Comparison of ENCODE assay signal across 1 cellular context in genomic region chr2:46615555-46616487, GRCh38.
TF ChIP-seq lines count a peak whose summit lies in the region.

No MANE protein-coding gene starts in this region.

TF ChIP-seq in HepG2, 621 proteins besides CTCF, POLR2A, EP300 and RAD21 (continued from another document and continues in another):
- TF ChIP-seq DPF2 (CRISPR knock-in tag; IDR thresholded peaks at IDR 0.05; ENCODE audit: borderline replicate concordance, low read depth): no peak
- peak; percentile 99 for TF ChIP-seq ZNF644 (CRISPR knock-in tag; IDR thresholded peaks at IDR 0.05; ENCODE audit: low read depth)
- no peak for TF ChIP-seq YY1 (IDR thresholded peaks at IDR 0.05; ENCODE audit: insufficient read depth, insufficient replicate concordance, low read depth, low read length)
- TF ChIP-seq DR1 (CRISPR knock-in tag; IDR thresholded peaks at IDR 0.05): no peak
- no peak for TF ChIP-seq SP140L (CRISPR knock-in tag; IDR thresholded peaks at IDR 0.05; ENCODE audit: borderline replicate concordance)
- no peak for TF ChIP-seq ELF1 (CRISPR knock-in tag; IDR thresholded peaks at IDR 0.05)
- no peak for TF ChIP-seq IRF9 (CRISPR knock-in tag; IDR thresholded peaks at IDR 0.05; ENCODE audit: borderline replicate concordance)
- 0 out of 2 replicates have a peak, but pooled peaks have one; percentile 2 for TF ChIP-seq ZNF619 (CRISPR knock-in tag; IDR thresholded peaks at IDR 0.05)
- peak; percentile 42; the same call in 1 of the 2 replicates for TF ChIP-seq ARID5B (CRISPR knock-in tag; IDR thresholded peaks at IDR 0.05)
- TF ChIP-seq ZNF207 (IDR thresholded peaks at IDR 0.05; ENCODE audit: borderline replicate concordance): no peak
- no peak for TF ChIP-seq MAX (IDR thresholded peaks at IDR 0.05)
- TF ChIP-seq TRAFD1 (CRISPR knock-in tag; IDR thresholded peaks at IDR 0.05; ENCODE audit: borderline replicate concordance): no peak
- TF ChIP-seq KDM2A (CRISPR knock-in tag; IDR thresholded peaks at IDR 0.05; ENCODE audit: borderline replicate concordance, low read depth): no peak
- TF ChIP-seq KMT2A (CRISPR knock-in tag; IDR thresholded peaks at IDR 0.05): no peak
- no peak for TF ChIP-seq RFX3 (CRISPR knock-in tag; IDR thresholded peaks at IDR 0.05)
- TF ChIP-seq ZNF83 (CRISPR knock-in tag; IDR thresholded peaks at IDR 0.05; ENCODE audit: borderline replicate concordance): no peak
- TF ChIP-seq AHR (CRISPR knock-in tag; IDR thresholded peaks at IDR 0.05): no peak
- TF ChIP-seq PHF8 (CRISPR knock-in tag; IDR thresholded peaks at IDR 0.05): no peak
- no peak for TF ChIP-seq SATB2 (CRISPR knock-in tag; IDR thresholded peaks at IDR 0.05)
- no peak for TF ChIP-seq ZIK1 (CRISPR knock-in tag; IDR thresholded peaks at IDR 0.05; ENCODE audit: borderline replicate concordance, low read depth)
- no peak for TF ChIP-seq ZZZ3 (CRISPR knock-in tag; IDR thresholded peaks at IDR 0.05; ENCODE audit: borderline replicate concordance)
- TF ChIP-seq SNAPC2 (CRISPR knock-in tag; IDR thresholded peaks at IDR 0.05): no peak
- TF ChIP-seq ZNF598 (CRISPR knock-in tag; IDR thresholded peaks at IDR 0.05; ENCODE audit: borderline replicate concordance): no peak
- no peak for TF ChIP-seq KDM6A (CRISPR knock-in tag; IDR thresholded peaks at IDR 0.05; ENCODE audit: low read depth)
- TF ChIP-seq HBP1 (CRISPR knock-in tag; IDR thresholded peaks at IDR 0.05; ENCODE audit: low read depth): 0 out of 2 replicates have a peak, but pooled peaks have one; percentile 11
- TF ChIP-seq ZNF263 (CRISPR knock-in tag; IDR thresholded peaks at IDR 0.05): no peak
- TF ChIP-seq ZMYM4 (CRISPR knock-in tag; IDR thresholded peaks at IDR 0.05): no peak
- TF ChIP-seq AGO1 (IDR thresholded peaks at IDR 0.05; ENCODE audit: low read depth, low read length, poor library complexity, severe bottlenecking): peak; percentile 17
- TF ChIP-seq WIZ (CRISPR knock-in tag; IDR thresholded peaks at IDR 0.05): no peak
- TF ChIP-seq AKAP8 (CRISPR knock-in tag; IDR thresholded peaks at IDR 0.05): no peak
- TF ChIP-seq NBN (conservative IDR thresholded peaks at IDR 0.05): no peak
- no peak for TF ChIP-seq REPIN1 (CRISPR knock-in tag; IDR thresholded peaks at IDR 0.05; ENCODE audit: borderline replicate concordance, low read depth)
- TF ChIP-seq STAT6 (CRISPR knock-in tag; IDR thresholded peaks at IDR 0.05; ENCODE audit: borderline replicate concordance): no peak
- no peak for TF ChIP-seq PRMT3 (CRISPR knock-in tag; IDR thresholded peaks at IDR 0.05; ENCODE audit: borderline replicate concordance, low read depth)
- TF ChIP-seq ZHX1 (CRISPR knock-in tag; IDR thresholded peaks at IDR 0.05; ENCODE audit: low read depth): peak; percentile 27; the same call in 1 of the 2 replicates
- no peak for TF ChIP-seq ZNF737 (CRISPR knock-in tag; IDR thresholded peaks at IDR 0.05; ENCODE audit: borderline replicate concordance)
- TF ChIP-seq ZNF629 (CRISPR knock-in tag; conservative IDR thresholded peaks at IDR 0.05): no peak
- no peak for TF ChIP-seq CREB1 (IDR thresholded peaks at IDR 0.05)
- TF ChIP-seq CREB1 (CRISPR knock-in tag; IDR thresholded peaks at IDR 0.05): peak; percentile 36; the same call in 1 of the 2 replicates
- TF ChIP-seq KLF9 (CRISPR knock-in tag; IDR thresholded peaks at IDR 0.05; ENCODE audit: low read depth): no peak
- TF ChIP-seq ZNF362 (CRISPR knock-in tag; IDR thresholded peaks at IDR 0.05; ENCODE audit: borderline replicate concordance): no peak
- TF ChIP-seq TEAD3 (CRISPR knock-in tag; optimal IDR thresholded peaks at IDR 0.05; ENCODE audit: borderline replicate concordance): peak; percentile 58
- TF ChIP-seq ZNF746 (CRISPR knock-in tag; IDR thresholded peaks at IDR 0.05): no peak
- TF ChIP-seq TEAD2 (CRISPR knock-in tag; IDR thresholded peaks at IDR 0.05): no peak
- TF ChIP-seq ETS1 (CRISPR knock-in tag; IDR thresholded peaks at IDR 0.05): 0 out of 2 replicates have a peak, but pooled peaks have one; percentile 8
- TF ChIP-seq ZNF10 (CRISPR knock-in tag; IDR thresholded peaks at IDR 0.05; ENCODE audit: borderline replicate concordance, low read depth): no peak
- no peak for TF ChIP-seq ZNF382 (CRISPR knock-in tag; IDR thresholded peaks at IDR 0.05; ENCODE audit: borderline replicate concordance)
- TF ChIP-seq ZNF124 (CRISPR knock-in tag; IDR thresholded peaks at IDR 0.05): no peak
- no peak for TF ChIP-seq MTA1 (CRISPR knock-in tag; IDR thresholded peaks at IDR 0.05; ENCODE audit: borderline replicate concordance)
- TF ChIP-seq MTERF4 (CRISPR knock-in tag; IDR thresholded peaks at IDR 0.05): peak; percentile 41; the same call in 1 of the 2 replicates
- TF ChIP-seq CC2D1A (CRISPR knock-in tag; IDR thresholded peaks at IDR 0.05): no peak
- no peak for TF ChIP-seq ZBTB42 (CRISPR knock-in tag; IDR thresholded peaks at IDR 0.05)
- no peak for TF ChIP-seq ZNF781 (CRISPR knock-in tag; IDR thresholded peaks at IDR 0.05; ENCODE audit: borderline replicate concordance, not compliant biosample characterization)
- TF ChIP-seq HOXA5 (CRISPR knock-in tag; IDR thresholded peaks at IDR 0.05): no peak
- no peak for TF ChIP-seq RORA (CRISPR knock-in tag; IDR thresholded peaks at IDR 0.05)
